Comparison of ENCODE assay signal across 1 cellular context in genomic region chr15:74850398-74850797, GRCh38.
TF ChIP-seq lines count a peak whose summit lies in the region.

No MANE protein-coding gene starts in this region.

TF ChIP-seq in IMR-90, 13 proteins besides CTCF, POLR2A, EP300 and RAD21:
- no peak for TF ChIP-seq NFE2L2 (IDR thresholded peaks at IDR 0.05; ENCODE audit: low read depth, low read length)
- TF ChIP-seq RCOR1 (IDR thresholded peaks at IDR 0.05; ENCODE audit: insufficient replicate concordance, low read length), result no peak
- TF ChIP-seq RFX5 (IDR thresholded peaks at IDR 0.05; ENCODE audit: low read depth, low read length), result no peak
- no peak for TF ChIP-seq SMC3 (IDR thresholded peaks at IDR 0.05; ENCODE audit: low read depth, low read length)
- TF ChIP-seq USF2 (IDR thresholded peaks at IDR 0.05; ENCODE audit: low read depth, low read length), result no peak
- no peak for TF ChIP-seq CEBPB (IDR thresholded peaks at IDR 0.05; ENCODE audit: low read depth, low read length)
- no peak for TF ChIP-seq FOS (IDR thresholded peaks at IDR 0.05; ENCODE audit: low read depth, low read length)
